Comparison of ENCODE assay signal across 17 cellular contexts in the genomic region with DNA sequence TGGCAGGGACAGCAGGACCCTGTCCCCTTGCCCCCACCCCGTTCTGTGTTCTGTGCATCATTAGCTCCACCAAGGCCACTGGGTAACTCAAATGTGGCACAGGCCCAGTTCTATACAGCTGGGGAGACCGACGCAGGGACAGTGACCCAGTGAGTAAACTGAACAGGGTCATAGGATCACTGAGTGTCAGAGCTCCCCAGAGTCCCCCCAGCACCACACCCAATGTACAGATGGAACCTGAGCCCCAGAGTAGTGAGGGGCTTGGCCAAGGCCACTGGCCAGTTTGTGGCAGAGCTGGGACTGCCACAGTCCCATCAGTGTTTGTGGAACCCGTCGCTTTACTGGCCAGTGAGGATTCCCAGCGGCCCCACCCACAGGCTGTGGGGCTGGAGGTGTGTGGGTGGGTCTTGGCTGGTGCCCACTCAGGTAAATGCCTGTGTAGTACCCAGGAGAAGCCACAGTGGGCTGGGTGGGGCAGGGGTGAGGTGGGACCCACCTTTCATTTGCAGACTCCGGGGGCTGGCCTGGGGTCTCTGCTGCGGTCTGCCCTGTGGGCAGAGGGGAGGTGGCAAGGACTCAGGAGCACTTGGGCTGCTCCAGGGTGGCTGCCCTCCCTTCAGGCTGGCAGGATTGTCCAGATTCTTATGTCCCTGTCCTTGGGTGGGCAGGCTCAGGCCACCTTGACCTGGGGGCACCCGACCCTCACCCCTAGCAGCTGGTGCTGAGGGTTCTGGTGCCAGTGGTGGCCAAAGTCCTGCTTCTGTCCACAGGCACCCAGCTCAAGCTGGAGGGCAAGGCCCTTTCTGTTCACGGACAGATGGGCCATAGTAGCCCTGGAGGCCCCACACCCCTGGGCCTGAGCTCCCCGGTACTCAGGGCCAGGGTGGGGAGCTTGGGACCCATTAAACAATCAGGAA. TPM values are rescaled to one million over a fixed set of nuclear protein-coding genes. Genes with fewer than 3 reads are reported as not detected.
DNase-seq lines count a peak whose midpoint lies in the region; ATAC-seq and TF ChIP-seq lines count a peak whose summit lies in the region.
"Had no signal": no experiment of that assay in that cellular context is flagged by ENCODE, and none has a peak within 500 bp of the region (broad histone marks: within the 10 kb centered on the region; RNA-seq: fewer than 3 reads in every experiment).

No MANE protein-coding gene starts in this region.

- H3K27me3 ChIP-seq in BLaER1 (no peaks in the 10 kb centered on the region), osteoblast (ENCODE audit: insufficient read depth, low read length) (peaks cover 8% of the 10 kb centered on the region)

- TF ChIP-seq CTCF in HEK293 (tag by site-specific recombination; IDR thresholded peaks at IDR 0.05) (no peak), osteoblast (IDR thresholded peaks at IDR 0.05; ENCODE audit: extremely low read depth, low read depth, low read length) (no peak)

- no peak overlapping the region for H2AFZ ChIP-seq in osteoblast (ENCODE audit: low read length)

- DNase-seq in activated naive CD8-positive, alpha-beta T cell treated with anti-CD3 and anti-CD28 coated beads, Interleukin-2, amount 50 U/mL, for 24 hours, result no peak
- DNase-seq in osteoblast (ENCODE audit: insufficient read length, low spot score, missing footprints), result peak; percentile 53
- DNase-seq in naive thymus-derived CD8-positive, alpha-beta T cell, result no peak
- no peak for DNase-seq in activated CD8-positive, alpha-beta memory T cell treated with anti-CD3 and anti-CD28 coated beads for 24 hours
- DNase-seq: CD8-positive, alpha-beta T cell; COR-L47; DMS153; DMS79 treated with DMSO at 0.1 percent for 48 hours; EL; GDM1; HFFc6 had no signal

- H4K20me1 ChIP-seq in BLaER1 (no peaks in the 10 kb centered on the region), osteoblast (ENCODE audit: insufficient read depth, low read length) (peaks cover 11% of the 10 kb centered on the region)

- no peak overlapping the region for H3K27ac Mint-ChIP-seq in activated naive CD8-positive, alpha-beta T cell treated with anti-CD3 and anti-CD28 coated beads, Interleukin-2, amount 50 U/mL, for 24 hours
- no peak overlapping the region for H3K27ac Mint-ChIP-seq in naive thymus-derived CD8-positive, alpha-beta T cell
- H3K27ac Mint-ChIP-seq: B cell; CD8-positive, alpha-beta T cell; HFFc6 had no signal

- H3K4me2 ChIP-seq in BLaER1, result peak overlapping the region; percentile 28
- H3K4me2 ChIP-seq in osteoblast (ENCODE audit: insufficient read depth, low read length), result no peak overlapping the region

- H3K4me1 Mint-ChIP-seq in activated naive CD8-positive, alpha-beta T cell treated with anti-CD3 and anti-CD28 coated beads, Interleukin-2, amount 50 U/mL, for 24 hours, result peaks cover 6% of the 10 kb centered on the region
- peaks cover 5 to 14% (median 9%) of the 10 kb centered on the region in 4 donors for H3K4me1 Mint-ChIP-seq in naive thymus-derived CD8-positive, alpha-beta T cell

- H3K27ac ChIP-seq in BLaER1 (0 out of 2 replicates have a peak overlapping the region, but pooled peaks have one; percentile 13), HEK293 (ENCODE audit: extremely low read depth, low read depth, low read length) (no peak overlapping the region), osteoblast (ENCODE audit: low read depth, low read length) (no peak overlapping the region)

- ATAC-seq in activated naive CD8-positive, alpha-beta T cell treated with anti-CD3 and anti-CD28 coated beads, Interleukin-2, amount 50 U/mL, for 24 hours, result peak; percentile 1
- no peak for ATAC-seq in naive thymus-derived CD8-positive, alpha-beta T cell
- ATAC-seq in HG02763 (IDR thresholded peaks at IDR 0.05; ENCODE audit: unreplicated experiment), result no peak
- ATAC-seq: CD8-positive, alpha-beta T cell had no signal

- H3K4me3 Mint-ChIP-seq in activated naive CD8-positive, alpha-beta T cell treated with anti-CD3 and anti-CD28 coated beads, Interleukin-2, amount 50 U/mL, for 24 hours, result no peak overlapping the region
- H3K4me3 Mint-ChIP-seq in naive thymus-derived CD8-positive, alpha-beta T cell, result no peak overlapping the region
- H3K4me3 Mint-ChIP-seq: B cell; CD14-positive monocyte; CD8-positive, alpha-beta T cell; HFFc6 had no signal

- CTCF ChIA-PET in HEK293 (lab: Yijun Ruan, JAX), result no interaction called here

- H3K79me2 ChIP-seq in osteoblast (ENCODE audit: insufficient read depth, low read length), result peaks cover 9% of the 10 kb centered on the region

- no peak overlapping the region for H3K9ac ChIP-seq in BLaER1

- H3K4me1 ChIP-seq in BLaER1, result peaks cover 29% of the 10 kb centered on the region
- H3K4me1 ChIP-seq in HEK293 (ENCODE audit: control insufficient read depth, insufficient read depth, low read length), result no peaks in the 10 kb centered on the region
- H3K4me1 ChIP-seq in osteoblast (ENCODE audit: insufficient read depth, low read length), result peaks cover 8% of the 10 kb centered on the region
- H3K4me1 ChIP-seq: HAP-1 had no signal

- H3K9me3 ChIP-seq in BLaER1, result no peaks in the 10 kb centered on the region
- H3K9me3 ChIP-seq in HEK293 (ENCODE audit: control insufficient read depth, insufficient read depth, low read depth, low read length), result no peaks in the 10 kb centered on the region
- H3K9me3 ChIP-seq in osteoblast (ENCODE audit: low read depth, low read length), result no peaks in the 10 kb centered on the region
- H3K9me3 ChIP-seq: HAP-1 had no signal

- POLR2A ChIA-PET in HEK293 (lab: Yijun Ruan, JAX), result interaction anchor here (1.5 kb wide), 1 partner anchor 9 kb away, joined by 5 read pairs; no protein-coding TSS in a partner anchor
- POLR2A ChIA-PET in naive thymus-derived CD8-positive, alpha-beta T cell (lab: Charles Lee), result interaction anchor here (0.6 kb wide), 1 partner anchor 48 kb away, joined by 3 read pairs; no protein-coding TSS in a partner anchor

- H3K36me3 ChIP-seq in BLaER1 (no peaks in the 10 kb centered on the region), HEK293 (ENCODE audit: control insufficient read depth in 2 of 2, insufficient read depth in 1 of 2, low read length in 2 of 2) (peaks cover 0 to 6% of the 10 kb centered on the region in 2 experiments; a peak in 1 of 3 replicates), osteoblast (ENCODE audit: insufficient read depth, low read length) (no peaks in the 10 kb centered on the region)

- no peaks in the 10 kb centered on the region for H3K9me3 Mint-ChIP-seq in activated naive CD8-positive, alpha-beta T cell treated with anti-CD3 and anti-CD28 coated beads, Interleukin-2, amount 50 U/mL, for 24 hours
- no peaks in the 10 kb centered on the region for H3K9me3 Mint-ChIP-seq in naive thymus-derived CD8-positive, alpha-beta T cell
- H3K9me3 Mint-ChIP-seq: CD8-positive, alpha-beta T cell; HFFc6 had no signal

- H3K4me3 ChIP-seq in BLaER1 (no peak overlapping the region), HEK293 (ENCODE audit: low read depth, low read length) (no peak overlapping the region), osteoblast (ENCODE audit: insufficient read depth, low read length) (no peak overlapping the region)
- H3K4me3 ChIP-seq: HAP-1 had no signal

- H3K36me3 Mint-ChIP-seq in activated naive CD8-positive, alpha-beta T cell treated with anti-CD3 and anti-CD28 coated beads, Interleukin-2, amount 50 U/mL, for 24 hours (ENCODE audit: low read depth), result no peaks in the 10 kb centered on the region
- H3K36me3 Mint-ChIP-seq in naive thymus-derived CD8-positive, alpha-beta T cell, result no peaks in the 10 kb centered on the region
- H3K36me3 Mint-ChIP-seq: CD8-positive, alpha-beta T cell had no signal

- no peaks in the 10 kb centered on the region for H3K27me3 Mint-ChIP-seq in activated naive CD8-positive, alpha-beta T cell treated with anti-CD3 and anti-CD28 coated beads, Interleukin-2, amount 50 U/mL, for 24 hours
- no peaks in the 10 kb centered on the region for H3K27me3 Mint-ChIP-seq in naive thymus-derived CD8-positive, alpha-beta T cell
- H3K27me3 Mint-ChIP-seq: B cell had no signal

TF ChIP-seq in HEK293, 187 proteins besides CTCF, POLR2A, EP300 and RAD21:
- TF ChIP-seq ZNF677 (tag by site-specific recombination; IDR thresholded peaks at IDR 0.05) (no peak), EGR2 (tag by site-specific recombination; IDR thresholded peaks at IDR 0.05; ENCODE audit: low read depth) (peak; percentile 83), ZFHX2 (tag by site-specific recombination; conservative IDR thresholded peaks at IDR 0.05) (peak; percentile 75), GFI1B (tag by site-specific recombination; IDR thresholded peaks at IDR 0.05) (no peak)
- TF ChIP-seq, protein P1, sequence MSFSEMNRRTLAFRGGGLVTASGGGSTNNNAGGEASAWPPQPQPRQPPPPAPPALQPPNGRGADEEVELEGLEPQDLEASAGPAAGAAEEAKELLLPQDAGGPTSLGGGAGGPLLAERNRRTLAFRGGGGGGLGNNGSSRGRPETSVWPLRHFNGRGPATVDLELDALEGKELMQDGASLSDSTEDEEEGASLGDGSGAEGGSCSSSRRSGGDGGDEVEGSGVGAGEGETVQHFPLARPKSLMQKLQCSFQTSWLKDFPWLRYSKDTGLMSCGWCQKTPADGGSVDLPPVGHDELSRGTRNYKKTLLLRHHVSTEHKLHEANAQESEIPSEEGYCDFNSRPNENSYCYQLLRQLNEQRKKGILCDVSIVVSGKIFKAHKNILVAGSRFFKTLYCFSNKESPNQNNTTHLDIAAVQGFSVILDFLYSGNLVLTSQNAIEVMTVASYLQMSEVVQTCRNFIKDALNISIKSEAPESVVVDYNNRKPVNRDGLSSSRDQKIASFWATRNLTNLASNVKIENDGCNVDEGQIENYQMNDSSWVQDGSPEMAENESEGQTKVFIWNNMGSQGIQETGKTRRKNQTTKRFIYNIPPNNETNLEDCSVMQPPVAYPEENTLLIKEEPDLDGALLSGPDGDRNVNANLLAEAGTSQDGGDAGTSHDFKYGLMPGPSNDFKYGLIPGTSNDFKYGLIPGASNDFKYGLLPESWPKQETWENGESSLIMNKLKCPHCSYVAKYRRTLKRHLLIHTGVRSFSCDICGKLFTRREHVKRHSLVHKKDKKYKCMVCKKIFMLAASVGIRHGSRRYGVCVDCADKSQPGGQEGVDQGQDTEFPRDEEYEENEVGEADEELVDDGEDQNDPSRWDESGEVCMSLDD (tag by site-specific recombination; IDR thresholded peaks at IDR 0.05), result no peak
- TF ChIP-seq, protein P2, sequence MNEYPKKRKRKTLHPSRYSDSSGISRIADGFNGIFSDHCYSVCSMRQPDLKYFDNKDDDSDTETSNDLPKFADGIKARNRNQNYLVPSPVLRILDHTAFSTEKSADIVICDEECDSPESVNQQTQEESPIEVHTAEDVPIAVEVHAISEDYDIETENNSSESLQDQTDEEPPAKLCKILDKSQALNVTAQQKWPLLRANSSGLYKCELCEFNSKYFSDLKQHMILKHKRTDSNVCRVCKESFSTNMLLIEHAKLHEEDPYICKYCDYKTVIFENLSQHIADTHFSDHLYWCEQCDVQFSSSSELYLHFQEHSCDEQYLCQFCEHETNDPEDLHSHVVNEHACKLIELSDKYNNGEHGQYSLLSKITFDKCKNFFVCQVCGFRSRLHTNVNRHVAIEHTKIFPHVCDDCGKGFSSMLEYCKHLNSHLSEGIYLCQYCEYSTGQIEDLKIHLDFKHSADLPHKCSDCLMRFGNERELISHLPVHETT (tag by site-specific recombination; IDR thresholded peaks at IDR 0.05), result no peak

RNA-seq across cellular contexts. Expression of a gene that starts 11.6 kb away (rescaled TPM):
- total RNA-seq in osteoblast, result 42.7 and 47.0 TPM in 2 replicates
- 100 to 1,000 TPM; 223 to 227 TPM for total RNA-seq in naive thymus-derived CD8-positive, alpha-beta T cell
- polyA plus RNA-seq in naive thymus-derived CD8-positive, alpha-beta T cell, result 10 to 100 TPM; 49.0 to 92.8 (median 55.1) TPM
